Comparison of ENCODE assay signal across 8 cellular contexts in the genomic region with DNA sequence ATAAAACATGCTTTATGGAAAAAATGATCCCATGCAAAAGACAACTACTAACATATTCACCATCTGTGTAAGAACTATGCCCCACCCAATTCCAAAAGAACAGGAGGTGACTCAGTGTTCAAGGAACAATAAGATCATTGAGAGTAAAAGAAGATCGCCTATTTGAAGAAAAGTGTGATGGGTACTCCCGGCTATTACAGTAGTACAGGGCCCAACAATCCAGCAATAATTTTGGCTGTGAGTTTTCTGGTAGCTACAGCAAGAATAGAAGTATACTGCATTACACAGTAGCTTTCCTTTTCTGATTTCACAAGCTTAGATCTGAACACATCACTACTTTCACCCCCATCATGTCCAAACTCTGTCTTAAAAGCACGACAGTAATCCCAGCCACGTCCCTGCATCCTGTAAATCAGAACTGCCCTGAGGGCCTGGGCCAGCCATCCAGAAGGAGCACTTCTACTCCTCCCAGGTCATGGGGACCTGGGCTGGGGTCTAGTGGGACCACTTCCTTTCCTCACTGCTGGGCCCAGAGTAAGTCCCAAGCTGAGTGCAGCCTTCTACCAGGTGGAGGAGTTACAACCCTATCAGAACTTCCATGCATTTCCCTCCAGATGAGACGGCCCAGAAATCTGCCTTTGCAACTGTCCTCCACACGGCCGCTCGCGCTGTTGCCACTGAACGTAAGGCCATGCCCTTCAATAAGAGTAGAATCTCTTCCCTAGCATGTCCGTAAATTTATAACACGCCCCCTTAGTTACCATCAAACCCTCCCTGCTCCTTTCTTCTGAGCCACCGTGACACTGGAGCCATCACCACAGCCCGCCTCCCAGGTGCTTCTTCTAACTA. TPM values are rescaled to one million over a fixed set of nuclear protein-coding genes. Genes with fewer than 3 reads are reported as not detected.
DNase-seq lines count a peak whose midpoint lies in the region; TF ChIP-seq lines count a peak whose summit lies in the region.

No MANE protein-coding gene starts in this region.

- CTCF ChIA-PET in CD8-positive, alpha-beta memory T cell (lab: Charles Lee): no interaction called here

- POLR2A ChIA-PET in CD8-positive, alpha-beta memory T cell (lab: Charles Lee): interaction anchor here (0.6 kb wide), 1 partner anchor 32 kb away, joined by 7 read pairs; no protein-coding TSS in a partner anchor

- H3K4me3 Mint-ChIP-seq in CD8-positive, alpha-beta memory T cell: peak overlapping the region; percentile 41 to 83 (median 67)
- H3K4me3 Mint-ChIP-seq in chondrocyte (ENCODE audit: unreplicated experiment): peak overlapping the region; percentile 4

- peaks cover 0 to 4% of the 10 kb centered on the region in 2 donors for H3K27me3 Mint-ChIP-seq in CD8-positive, alpha-beta memory T cell
- H3K27me3 Mint-ChIP-seq in chondrocyte (ENCODE audit: low read depth): no peaks in the 10 kb centered on the region

- peaks cover 81% of the 10 kb centered on the region for H3K4me1 ChIP-seq in CD8-positive, alpha-beta memory T cell (ENCODE audit: insufficient read depth, low read length)

- H3K27ac ChIP-seq in CD8-positive, alpha-beta memory T cell (ENCODE audit: low read depth, low read length): no peak overlapping the region

- H3K36me3 ChIP-seq in CD8-positive, alpha-beta memory T cell (ENCODE audit: insufficient read depth, low read length): no peaks in the 10 kb centered on the region
- no peaks in the 10 kb centered on the region for H3K36me3 ChIP-seq in H7 (replicated peaks; ENCODE audit: control insufficient read depth, insufficient read depth, low read length)

- no peaks in the 10 kb centered on the region for H3K27me3 ChIP-seq in CD8-positive, alpha-beta memory T cell (ENCODE audit: insufficient read depth, low read length, poor library complexity, severe bottlenecking)
- H3K27me3 ChIP-seq in H7 (ENCODE audit: control insufficient read depth, insufficient read depth, low read length): no peaks in the 10 kb centered on the region

- no peaks in the 10 kb centered on the region for H3K9me3 Mint-ChIP-seq in CD8-positive, alpha-beta memory T cell
- H3K9me3 Mint-ChIP-seq in chondrocyte (ENCODE audit: low read depth): no peaks in the 10 kb centered on the region

- peak overlapping the region; percentile 11 for H3K4me3 ChIP-seq in CD8-positive, alpha-beta memory T cell (ENCODE audit: low read length)
- no peak overlapping the region for H3K4me3 ChIP-seq in H7 (ENCODE audit: insufficient read depth, low read depth, low read length)

- peaks cover 81 to 92% (median 90%) of the 10 kb centered on the region in 3 donors for H3K4me1 Mint-ChIP-seq in CD8-positive, alpha-beta memory T cell
- peaks cover 82% of the 10 kb centered on the region for H3K4me1 Mint-ChIP-seq in chondrocyte (ENCODE audit: low read depth)

- TF ChIP-seq CTCF in chondrocyte (IDR thresholded peaks at IDR 0.05): no peak

- peaks cover 0 to 5% (median 1%) of the 10 kb centered on the region in 3 donors for H3K36me3 Mint-ChIP-seq in CD8-positive, alpha-beta memory T cell
- no peaks in the 10 kb centered on the region for H3K36me3 Mint-ChIP-seq in chondrocyte (ENCODE audit: low read depth)

- no peaks in the 10 kb centered on the region for H3K9me3 ChIP-seq in CD8-positive, alpha-beta memory T cell (ENCODE audit: low read length)

- DNase-seq in CD8-positive, alpha-beta memory T cell: peak in 1 of 5 donors; percentile 38
- DNase-seq in NCI-H226 (peak; percentile 21), chondrocyte (ENCODE audit: low spot score) (no peak), myocyte (ENCODE audit: low read depth) (peak; percentile 81), GF-D8 (lab: John Stamatoyannopoulos, UW) (no peak), H7 (no peak), activated gamma-delta T cell treated with Interleukin-2 at 50 U/mL for 16 hours (no peak), RKO (ENCODE audit: low spot score) (no peak)

- peak overlapping the region; percentile 67 to 96 (median 90) for H3K27ac Mint-ChIP-seq in CD8-positive, alpha-beta memory T cell
- H3K27ac Mint-ChIP-seq in chondrocyte (ENCODE audit: unreplicated experiment): peak overlapping the region; percentile 89

RNA-seq across cellular contexts. Expression of a gene that starts 7.9 kb away (rescaled TPM):
- 10 to 100 TPM; 55.6 to 56.1 TPM for total RNA-seq in CD8-positive, alpha-beta memory T cell
- polyA plus RNA-seq in CD8-positive, alpha-beta memory T cell: 99.4 TPM
- 87.4 to 108 TPM (median 104 TPM) in 3 replicates for total RNA-seq in chondrocyte
- 115 and 137 TPM in 2 replicates for total RNA-seq in myocyte
- polyA plus RNA-seq in myocyte (2012): 44.0 TPM
- 33.1 and 41.0 TPM in 2 replicates for total RNA-seq in H7 (2014; rRNA removed; shearing (Covaris generic))

RNA-seq across cellular contexts. Expression of a gene that starts 35.0 kb away (rescaled TPM):
- 10 to 100 TPM in 1 of 2 experiments, 1 to 10 TPM in 1; 9.8 to 10.6 TPM for total RNA-seq in CD8-positive, alpha-beta memory T cell
- polyA plus RNA-seq in CD8-positive, alpha-beta memory T cell: 22.7 TPM
- total RNA-seq in chondrocyte (17.6 to 25.4 TPM (median 18.9 TPM) in 3 replicates), myocyte (9.2 and 9.6 TPM in 2 replicates)
- polyA plus RNA-seq in myocyte (2012): 14.1 TPM
- 5.5 and 11.8 TPM in 2 replicates for total RNA-seq in H7 (2014; rRNA removed; shearing (Covaris generic))

Comparison
In these comparisons a context has a peak if more than half of its experiments do, and no peak if none do; other contexts are left out.
1. DNase-seq: peak in NCI-H226 (single experiment) and myocyte (single experiment); none in chondrocyte (single experiment), GF-D8 (single experiment), H7 (single experiment), activated gamma-delta T cell treated with Interleukin-2 at 50 U/mL for 16 hours (single experiment) and RKO (single experiment).